In genomic region chr1:214108097-214108446, GRCh38 we compare ENCODE assay signal across 1 cellular context.
TF ChIP-seq lines count a peak whose summit lies in the region.

No MANE protein-coding gene starts in this region.

TF ChIP-seq in IMR-90, 13 proteins besides CTCF, POLR2A, EP300 and RAD21 (continued from another document):
- TF ChIP-seq, protein P1, sequence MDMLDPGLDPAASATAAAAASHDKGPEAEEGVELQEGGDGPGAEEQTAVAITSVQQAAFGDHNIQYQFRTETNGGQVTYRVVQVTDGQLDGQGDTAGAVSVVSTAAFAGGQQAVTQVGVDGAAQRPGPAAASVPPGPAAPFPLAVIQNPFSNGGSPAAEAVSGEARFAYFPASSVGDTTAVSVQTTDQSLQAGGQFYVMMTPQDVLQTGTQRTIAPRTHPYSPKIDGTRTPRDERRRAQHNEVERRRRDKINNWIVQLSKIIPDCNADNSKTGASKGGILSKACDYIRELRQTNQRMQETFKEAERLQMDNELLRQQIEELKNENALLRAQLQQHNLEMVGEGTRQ (IDR thresholded peaks at IDR 0.05; ENCODE audit: low read depth, low read length), result no peak
